Comparison of ENCODE assay signal across 37 cellular contexts in genomic region chr22:32401486-32401885, GRCh38. TPM values are rescaled to one million over a fixed set of nuclear protein-coding genes. Genes with fewer than 3 reads are reported as not detected.
"Had no signal": no experiment of that assay in that cellular context is flagged by ENCODE, and none has a peak within 500 bp of the region (broad histone marks: within the 10 kb centered on the region; RNA-seq: fewer than 3 reads in every experiment).

No MANE protein-coding gene starts in this region.

- H3K27me3 Mint-ChIP-seq: activated B cell treated with CpG ODN at 0.5 μM for 24 hours; activated CD4-positive, alpha-beta memory T cell treated with anti-CD3 and anti-CD28 coated beads for 36 hours; activated CD4-positive, alpha-beta T cell treated with anti-CD3 and anti-CD28 coated beads, Interleukin-2, amount 10 ng/mL, durations not matched to agents 24 days and 14 days; activated CD8-positive, alpha-beta T cell treated with anti-CD3 and anti-CD28 coated beads for 36 hours; activated naive CD8-positive, alpha-beta T cell treated with anti-CD3 and anti-CD28 coated beads for 36 hours; activated T-helper 17 cell treated with anti-CD3 and anti-CD28 coated beads, Interleukin-2, amount 50 U/mL, for 72 hours had no signal

- DNase-seq: activated B cell treated with CpG ODN at 0.5 μM for 24 hours; activated CD4-positive, alpha-beta memory T cell treated with anti-CD3 and anti-CD28 coated beads for 36 hours; activated CD4-positive, alpha-beta T cell treated with anti-CD3 and anti-CD28 coated beads for 4 hours; activated CD4-positive, alpha-beta T cell treated with anti-CD3 and anti-CD28 coated beads, Interleukin-2, amount 10 ng/mL, durations not matched to agents 24 days and 14 days; activated CD4-positive, alpha-beta T cell treated with anti-CD3 and anti-CD28 coated beads, Interleukin-2, amount 50 U/mL, for 1 hour; activated CD4-positive, alpha-beta T cell treated with anti-CD3 and anti-CD28 coated beads, Interleukin-2, amount 50 U/mL, for 4 hours; activated CD4-positive, CD25-positive, alpha-beta regulatory T cell treated with anti-CD3 and anti-CD28 coated beads, Interleukin-2, amount 50 U/mL, for 72 hours; activated CD8-positive, alpha-beta T cell treated with anti-CD3 and anti-CD28 coated beads for 36 hours; activated effector memory CD4-positive, alpha-beta T cell treated with anti-CD3 and anti-CD28 coated beads, Interleukin-2, amount 50 U/mL, for 16 hours; activated gamma-delta T cell treated with Interleukin-2 at 50 U/mL for 16 hours; activated naive CD4-positive, alpha-beta T cell; activated naive CD4-positive, alpha-beta T cell treated with anti-CD3 and anti-CD28 coated beads for 36 hours; activated naive CD4-positive, alpha-beta T cell treated with anti-CD3 and anti-CD28 coated beads, Interleukin-2, amount 50 U/mL, for 16 hours; activated naive CD8-positive, alpha-beta T cell treated with anti-CD3 and anti-CD28 coated beads for 36 hours; activated T-cell treated with anti-CD3 and anti-CD28 coated beads for 4 hours; activated T-cell treated with anti-CD3 and anti-CD28 coated beads, Interleukin-2, amount 50 U/mL, for 1 hour; activated T-cell treated with anti-CD3 and anti-CD28 coated beads, Interleukin-2, amount 50 U/mL, for 72 hours; adrenal gland; amniotic stem cell; aorta; body of pancreas; brain microvascular endothelial cell; central memory CD4-positive, alpha-beta T cell; SW 1271; T-helper 1 cell; T-helper 2 cell; T-helper 9 cell had no signal

- H3K27ac Mint-ChIP-seq: activated B cell treated with CpG ODN at 0.5 μM for 24 hours; activated CD4-positive, alpha-beta memory T cell treated with anti-CD3 and anti-CD28 coated beads for 36 hours; activated CD4-positive, alpha-beta T cell treated with anti-CD3 and anti-CD28 coated beads, Interleukin-2, amount 10 ng/mL, durations not matched to agents 24 days and 14 days; activated CD8-positive, alpha-beta T cell treated with anti-CD3 and anti-CD28 coated beads for 36 hours; activated naive CD4-positive, alpha-beta T cell treated with anti-CD3 and anti-CD28 coated beads for 36 hours; activated naive CD8-positive, alpha-beta T cell treated with anti-CD3 and anti-CD28 coated beads for 36 hours; activated T-cell treated with anti-CD3 and anti-CD28 coated beads, Interleukin-2, amount 50 U/mL, for 72 hours; activated T-helper 1 cell treated with anti-CD3 and anti-CD28 coated beads, Interleukin-12 subunit alpha, Interleukin-12 subunit beta, Interleukin-2, Interleukin-4 antibody, amounts not matched to agents 30 ng/mL and 10 ng/mL and 1 ng/mL, durations not matched to agents 14 hours and 24 hours and 36 hours; activated T-helper 17 cell treated with anti-CD3 and anti-CD28 coated beads, Interleukin-2, amount 50 U/mL, for 72 hours; T-helper 1 cell treated with Interleukin-12 subunit alpha and Interleukin-12 subunit beta and Interleukin-4 antibody, amounts not matched to agents 30 μg/mL and 1 μg/mL, for 36 hours; T-helper 2 cell treated with Interferon-gamma antibody and Interleukin-4, amounts not matched to agents 5 μg/mL and 100 μg/mL, for 36 hours had no signal

- H3K9me3 Mint-ChIP-seq: activated B cell treated with CpG ODN at 0.5 μM for 24 hours; activated CD4-positive, alpha-beta memory T cell treated with anti-CD3 and anti-CD28 coated beads for 36 hours; activated CD4-positive, alpha-beta T cell treated with anti-CD3 and anti-CD28 coated beads, Interleukin-2, amount 10 ng/mL, durations not matched to agents 24 days and 14 days; activated CD8-positive, alpha-beta T cell treated with anti-CD3 and anti-CD28 coated beads for 36 hours; activated naive CD4-positive, alpha-beta T cell treated with anti-CD3 and anti-CD28 coated beads for 36 hours; activated naive CD4-positive, alpha-beta T cell treated with anti-CD3 and anti-CD28 coated beads, Interleukin-2, amount 50 U/mL, for 72 hours; activated naive CD8-positive, alpha-beta T cell treated with anti-CD3 and anti-CD28 coated beads for 36 hours; activated T-cell treated with anti-CD3 and anti-CD28 coated beads, Interleukin-2, amount 50 U/mL, for 72 hours; activated T-helper 1 cell treated with anti-CD3 and anti-CD28 coated beads, Interleukin-12 subunit alpha, Interleukin-12 subunit beta, Interleukin-2, Interleukin-4 antibody, amounts not matched to agents 30 ng/mL and 10 ng/mL and 1 ng/mL, durations not matched to agents 14 hours and 24 hours and 36 hours; activated T-helper 17 cell treated with anti-CD3 and anti-CD28 coated beads, Interleukin-2, amount 50 U/mL, for 72 hours; T-helper 1 cell treated with Interleukin-12 subunit alpha and Interleukin-12 subunit beta and Interleukin-4 antibody, amounts not matched to agents 30 μg/mL and 1 μg/mL, for 36 hours; T-helper 2 cell treated with Interferon-gamma antibody and Interleukin-4, amounts not matched to agents 5 μg/mL and 100 μg/mL, for 36 hours had no signal

- H3K4me3 Mint-ChIP-seq: activated B cell treated with CpG ODN at 0.5 μM for 24 hours; activated CD4-positive, alpha-beta memory T cell treated with anti-CD3 and anti-CD28 coated beads for 36 hours; activated CD4-positive, alpha-beta T cell treated with anti-CD3 and anti-CD28 coated beads, Interleukin-2, amount 10 ng/mL, durations not matched to agents 24 days and 14 days; activated CD8-positive, alpha-beta T cell treated with anti-CD3 and anti-CD28 coated beads for 36 hours; activated naive CD4-positive, alpha-beta T cell treated with anti-CD3 and anti-CD28 coated beads for 36 hours; activated naive CD8-positive, alpha-beta T cell treated with anti-CD3 and anti-CD28 coated beads for 36 hours; activated T-cell treated with anti-CD3 and anti-CD28 coated beads, Interleukin-2, amount 50 U/mL, for 72 hours; activated T-helper 1 cell treated with anti-CD3 and anti-CD28 coated beads, Interleukin-12 subunit alpha, Interleukin-12 subunit beta, Interleukin-2, Interleukin-4 antibody, amounts not matched to agents 30 ng/mL and 10 ng/mL and 1 ng/mL, durations not matched to agents 14 hours and 24 hours and 36 hours; activated T-helper 17 cell treated with anti-CD3 and anti-CD28 coated beads, Interleukin-2, amount 50 U/mL, for 72 hours; T-helper 1 cell treated with Interleukin-12 subunit alpha and Interleukin-12 subunit beta and Interleukin-4 antibody, amounts not matched to agents 30 μg/mL and 1 μg/mL, for 36 hours; T-helper 2 cell treated with Interferon-gamma antibody and Interleukin-4, amounts not matched to agents 5 μg/mL and 100 μg/mL, for 36 hours had no signal

- H3K4me1 Mint-ChIP-seq: activated CD4-positive, alpha-beta T cell treated with anti-CD3 and anti-CD28 coated beads, Interleukin-2, amount 10 ng/mL, durations not matched to agents 24 days and 14 days; activated T-helper 17 cell treated with anti-CD3 and anti-CD28 coated beads, Interleukin-2, amount 50 U/mL, for 72 hours had no signal

- H3K4me3 ChIP-seq: adrenal gland, body of pancreas, breast epithelium had no signal

- H3K4me1 ChIP-seq: adrenal gland, body of pancreas, breast epithelium had no signal

- H3K9me3 ChIP-seq: adrenal gland, body of pancreas, breast epithelium had no signal

- ATAC-seq: activated CD8-positive, alpha-beta T cell treated with anti-CD3 and anti-CD28 coated beads for 36 hours; activated naive CD4-positive, alpha-beta T cell treated with anti-CD3 and anti-CD28 coated beads, Interleukin-2, amount 50 U/mL, for 72 hours; activated T-cell treated with anti-CD3 and anti-CD28 coated beads, Interleukin-2, amount 50 U/mL, for 72 hours; activated T-helper 17 cell treated with anti-CD3 and anti-CD28 coated beads, Interleukin-2, amount 50 U/mL, for 72 hours; body of pancreas had no signal

RNA-seq across cellular contexts. Expression of gene RFPL3, which starts 43.8 kb away (rescaled TPM):
- total RNA-seq: activated B cell treated with CpG ODN at 0.5 μM for 24 hours; activated CD4-positive, alpha-beta memory T cell treated with anti-CD3 and anti-CD28 coated beads for 36 hours; activated CD4-positive, alpha-beta T cell treated with anti-CD3 and anti-CD28 coated beads, Interleukin-2, amount 10 ng/mL, durations not matched to agents 24 days and 14 days; activated CD8-positive, alpha-beta memory T cell treated with anti-CD3 and anti-CD28 coated beads for 36 hours; activated CD8-positive, alpha-beta T cell treated with anti-CD3 and anti-CD28 coated beads for 36 hours; activated naive CD4-positive, alpha-beta T cell treated with anti-CD3 and anti-CD28 coated beads for 36 hours; activated naive CD4-positive, alpha-beta T cell treated with anti-CD3 and anti-CD28 coated beads, Interleukin-2, amount 50 U/mL, for 72 hours; activated naive CD8-positive, alpha-beta T cell treated with anti-CD3 and anti-CD28 coated beads for 36 hours; activated T-cell treated with anti-CD3 and anti-CD28 coated beads, Interleukin-2, amount 50 U/mL, for 72 hours; activated T-helper 1 cell treated with anti-CD3 and anti-CD28 coated beads, Interleukin-12 subunit alpha, Interleukin-12 subunit beta, Interleukin-2, Interleukin-4 antibody, amounts not matched to agents 30 ng/mL and 10 ng/mL and 1 ng/mL, durations not matched to agents 14 hours and 24 hours and 36 hours; activated T-helper 17 cell treated with anti-CD3 and anti-CD28 coated beads, Interleukin-2, amount 50 U/mL, for 72 hours; adrenal gland; aorta; astrocyte; body of pancreas; breast epithelium; cardiac septum; cerebellum had no signal
